Comparison of ENCODE assay signal across 9 cellular contexts in the genomic region with DNA sequence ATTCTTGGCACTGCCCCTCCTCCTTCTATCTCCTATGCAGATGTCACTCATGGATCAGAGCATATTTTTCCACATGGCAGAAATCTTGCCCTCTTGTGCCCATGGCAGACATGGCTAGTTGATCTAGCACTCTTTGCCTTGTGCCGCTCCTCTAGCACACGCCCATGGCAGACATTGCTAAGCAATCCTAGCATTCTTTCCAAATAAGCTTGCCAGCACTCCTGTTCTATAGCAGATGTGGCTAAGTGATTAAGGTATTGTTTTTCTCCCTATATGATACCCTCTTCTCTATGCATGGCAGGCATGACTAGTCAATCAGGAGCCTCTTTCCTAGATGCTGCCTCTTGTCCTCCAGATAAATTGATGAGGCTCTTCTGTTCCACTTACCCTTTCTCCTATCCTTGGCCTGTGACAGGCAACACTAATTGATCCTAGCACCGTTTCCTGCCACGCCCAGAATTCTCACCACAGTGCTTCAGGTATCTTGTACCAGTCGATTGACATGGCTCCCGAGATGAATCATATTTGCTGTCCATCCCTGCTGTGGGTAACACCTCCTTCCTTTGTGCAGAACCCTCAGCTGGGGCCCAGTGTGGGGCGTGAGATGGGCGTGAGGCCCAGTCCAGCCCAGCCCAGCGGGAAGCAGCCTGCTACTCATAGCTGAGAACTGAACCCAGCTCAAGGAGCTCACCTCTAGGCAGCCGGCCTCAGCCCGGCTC.
A peak's percentile ranks its signal among the peaks of the same experiment; 100 is the strongest.
DNase-seq lines count a peak whose midpoint lies in the region; ATAC-seq lines count a peak whose summit lies in the region.
"Had no signal": no experiment of that assay in that cellular context is flagged by ENCODE, and none has a peak within 500 bp of the region (broad histone marks: within the 10 kb centered on the region; RNA-seq: fewer than 3 reads in every experiment).

No MANE protein-coding gene starts in this region.

- peak; percentile 55 for ATAC-seq in effector memory CD8-positive, alpha-beta T cell (replicated peaks)
- no peak for ATAC-seq in GM19395 (IDR thresholded peaks at IDR 0.05; ENCODE audit: unreplicated experiment)

- H3K4me3 Mint-ChIP-seq in T-helper 2 cell treated with Interferon-gamma antibody and Interleukin-4, amounts not matched to agents 5 μg/mL and 100 μg/mL, for 36 hours: peak overlapping the region; percentile 55
- peak overlapping the region; percentile 22 to 63 for H3K4me3 Mint-ChIP-seq in effector memory CD8-positive, alpha-beta T cell

- DNase-seq in HK-2 (ENCODE audit: unreplicated experiment): peak; percentile 64
- peak; percentile 33 for DNase-seq in T-helper 2 cell treated with Interferon-gamma antibody and Interleukin-4, amounts not matched to agents 5 μg/mL and 100 μg/mL, for 36 hours (ENCODE audit: low spot score)
- peak in 1 of 3 experiments; percentile 37 for DNase-seq in effector memory CD8-positive, alpha-beta T cell
- peak; percentile 74 for DNase-seq in smooth muscle cell of the brain vasculature (ENCODE audit: low read depth, low spot score)
- DNase-seq in SHP77 treated with DMSO at 0.1 percent for 48 hours (lab: John Stamatoyannopoulos, UW): no peak
- no peak for DNase-seq in NCI-H345 (lab: John Stamatoyannopoulos, UW)
- DNase-seq: activated gamma-delta T cell treated with Interleukin-2 at 50 U/mL for 16 hours, NCI-H1417 treated with DMSO at 0.1 percent for 48 hours had no signal

- peak overlapping the region; percentile 78 for H3K27ac Mint-ChIP-seq in T-helper 2 cell treated with Interferon-gamma antibody and Interleukin-4, amounts not matched to agents 5 μg/mL and 100 μg/mL, for 36 hours
- peak overlapping the region; percentile 76 to 96 for H3K27ac Mint-ChIP-seq in effector memory CD8-positive, alpha-beta T cell

- H3K36me3 Mint-ChIP-seq in T-helper 2 cell treated with Interferon-gamma antibody and Interleukin-4, amounts not matched to agents 5 μg/mL and 100 μg/mL, for 36 hours (ENCODE audit: low read depth): peaks cover 47% of the 10 kb centered on the region
- peaks cover 45% of the 10 kb centered on the region for H3K36me3 Mint-ChIP-seq in effector memory CD8-positive, alpha-beta T cell (ENCODE audit: insufficient read depth)

- no peaks in the 10 kb centered on the region for H3K9me3 Mint-ChIP-seq in T-helper 2 cell treated with Interferon-gamma antibody and Interleukin-4, amounts not matched to agents 5 μg/mL and 100 μg/mL, for 36 hours
- no peaks in the 10 kb centered on the region for H3K9me3 Mint-ChIP-seq in effector memory CD8-positive, alpha-beta T cell

- H3K4me1 Mint-ChIP-seq in T-helper 2 cell treated with Interferon-gamma antibody and Interleukin-4, amounts not matched to agents 5 μg/mL and 100 μg/mL, for 36 hours (ENCODE audit: low read depth): peaks cover 21% of the 10 kb centered on the region
- H3K4me1 Mint-ChIP-seq in effector memory CD8-positive, alpha-beta T cell (ENCODE audit: low read depth in 2 of 2): peaks cover 32 to 40% of the 10 kb centered on the region in 2 donors

- no peaks in the 10 kb centered on the region for H3K27me3 Mint-ChIP-seq in T-helper 2 cell treated with Interferon-gamma antibody and Interleukin-4, amounts not matched to agents 5 μg/mL and 100 μg/mL, for 36 hours (ENCODE audit: low read depth)
- no peaks in the 10 kb centered on the region for H3K27me3 Mint-ChIP-seq in effector memory CD8-positive, alpha-beta T cell

Comparison
In these comparisons a context has a peak if more than half of its experiments do, and no peak if none do; other contexts are left out.
1. DNase-seq: peak in HK-2 (single experiment), T-helper 2 cell treated with Interferon-gamma antibody and Interleukin-4, amounts not matched to agents 5 μg/mL and 100 μg/mL, for 36 hours (single experiment) and smooth muscle cell of the brain vasculature (single experiment); none in SHP77 treated with DMSO at 0.1 percent for 48 hours (single experiment) and NCI-H345 (single experiment).